8 cellular contexts compared by ENCODE assay signal in the genomic region with DNA sequence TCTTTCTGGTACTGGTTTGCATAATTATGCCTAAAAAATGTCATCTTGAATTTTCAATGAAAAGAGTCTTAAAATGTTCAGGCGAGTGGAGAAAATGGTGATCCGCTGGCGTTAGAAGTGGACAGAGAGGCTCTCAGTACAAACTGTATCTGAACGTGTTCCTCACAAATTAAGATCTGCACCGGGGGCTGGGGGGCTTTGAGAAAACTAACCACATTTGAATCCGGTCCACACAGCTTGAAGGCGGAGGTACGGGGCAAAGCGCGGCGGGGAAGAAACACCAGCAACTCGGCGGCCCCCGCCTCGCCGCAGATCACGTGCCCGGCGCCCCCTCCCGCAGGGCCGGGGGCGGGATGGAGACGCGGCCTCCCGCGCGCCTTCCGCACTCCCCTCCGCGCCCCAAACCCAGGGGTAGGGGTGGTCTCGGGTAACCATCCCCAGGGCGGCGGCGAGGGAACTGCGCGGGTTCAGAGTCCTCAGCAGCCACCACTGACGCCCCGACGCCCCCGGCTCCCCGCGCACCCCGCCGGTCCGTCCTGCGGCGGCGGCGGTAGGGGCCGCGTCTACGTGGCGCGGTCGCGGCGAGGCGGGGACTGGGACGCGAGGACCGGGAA. TPM values are rescaled to one million over a fixed set of nuclear protein-coding genes. Genes with fewer than 3 reads are reported as not detected.
DNase-seq lines count a peak whose midpoint lies in the region; ATAC-seq, FAIRE-seq and TF ChIP-seq lines count a peak whose summit lies in the region.

No MANE protein-coding gene starts in this region.

- H3K36me3 ChIP-seq in OCI-LY7 (ENCODE audit: insufficient read depth, low read length), result peaks cover 33% of the 10 kb centered on the region; the same call in 1 of the 2 replicates
- no peaks in the 10 kb centered on the region for H3K36me3 ChIP-seq in pancreas
- H3K36me3 ChIP-seq in aorta (ENCODE audit: control insufficient read depth in 1 of 2, insufficient read depth in 2 of 2, low read length in 1 of 2), result peaks cover 0 to 2% of the 10 kb centered on the region in 2 donors

- H3K27ac ChIP-seq in OCI-LY7 (ENCODE audit: low read depth, low read length, poor library complexity, severe bottlenecking) (peak overlapping the region; percentile 50), pancreas (peak overlapping the region; percentile 69 to 97 (median 92)), aorta (ENCODE audit: low read depth in 1 of 2, low read length in 2 of 2) (peak overlapping the region; percentile 95)

- ATAC-seq in GM18499 (IDR thresholded peaks at IDR 0.05; ENCODE audit: insufficient read depth, unreplicated experiment) (peak; percentile 21), HG02798 (IDR thresholded peaks at IDR 0.05; ENCODE audit: poor library complexity, unreplicated experiment) (peak; percentile 36), pancreas (peak; percentile 30 to 64 (median 42)), aorta (ENCODE audit: low FRiP score) (peak; percentile 58)

- 0 to 1% methylated on average over 41 to 61 of the region's 61 CpGs for WGBS in pancreas, 2 donors
- WGBS in aorta, 2 donors, result 0% methylated on average over 47 to 61 of the region's 61 CpGs

- no peak for FAIRE-seq in pancreas (lab: Jason Lieb, UNC)

- POLR2A ChIA-PET in OCI-LY7 (lab: Charles Lee), result no interaction called here

- CTCF ChIA-PET in OCI-LY7 (lab: Charles Lee; ENCODE audit: unreplicated experiment), result no interaction called here

- H3K79me2 ChIP-seq in OCI-LY7 (ENCODE audit: insufficient read depth, low read depth, low read length), result peaks cover 17% of the 10 kb centered on the region; the same call in 1 of the 2 replicates

- intact Hi-C loops in OCI-LY7 (cut with micrococcal nuclease; ENCODE audit: unreplicated experiment) (loop anchor here (1.0 to 10.0 kb wide), 3 partner anchors 116 to 432 kb away; no protein-coding TSS in a partner anchor), head of caudate nucleus (cut with DNase I) (loop anchor here (10.0 kb wide), 1 partner anchor 232 kb away; a partner anchor contains a TSS), pancreas (cut with DNase I) (no loop called here), aorta (cut with DNase I) (loop anchor here in 1 of 2 donors (10.0 kb wide), 1 partner anchor 232 kb away; a partner anchor contains a TSS)

- H2AFZ ChIP-seq in OCI-LY7 (ENCODE audit: low read length), result peak overlapping the region; percentile 25; the same call in 1 of the 2 replicates

- H4K20me1 ChIP-seq in OCI-LY7 (ENCODE audit: insufficient read depth, low read length), result no peaks in the 10 kb centered on the region

- H3K27me3 ChIP-seq in pancreas (no peaks in the 10 kb centered on the region), aorta (ENCODE audit: control insufficient read depth in 1 of 2, insufficient read depth in 2 of 2, low read length in 1 of 2) (no peaks in the 10 kb centered on the region)

- TF ChIP-seq CTCF in OCI-LY7 (conservative IDR thresholded peaks at IDR 0.05; ENCODE audit: low read length), result no peak
- no peak for TF ChIP-seq CTCF in pancreas (IDR thresholded peaks at IDR 0.05)

- DNase-seq in OCI-LY7 (ENCODE audit: low spot score) (peak; percentile 49), head of caudate nucleus (peak; percentile 33 to 88 (median 74)), pancreas (peak in 3 of 6 donors; percentile 37 to 79 (median 61)), aorta (peak; percentile 67 to 87), HuH-7 (ENCODE audit: low spot score) (no peak)
- DNase-seq in activated naive CD4-positive, alpha-beta T cell (lab: John Stamatoyannopoulos, UW), result peak; percentile 8 to 37 (median 17)

- H3K9me3 ChIP-seq in OCI-LY7 (ENCODE audit: low read length), result no peaks in the 10 kb centered on the region
- no peaks in the 10 kb centered on the region for H3K9me3 ChIP-seq in pancreas
- no peaks in the 10 kb centered on the region for H3K9me3 ChIP-seq in aorta (ENCODE audit: control insufficient read depth, low read length)

- BruUV-seq in OCI-LY7 (replicated peaks; lab: Mats Ljungman, UMichigan), result no TSS peak

- H3K4me1 ChIP-seq in OCI-LY7 (ENCODE audit: insufficient read depth, low read length, poor library complexity, severe bottlenecking) (peaks cover 51% of the 10 kb centered on the region), pancreas (peaks cover 0 to 4% (median 0%) of the 10 kb centered on the region in 3 donors), aorta (ENCODE audit: control insufficient read depth in 1 of 2, insufficient read depth in 2 of 2, low read length in 2 of 2) (peaks cover 0 to 4% of the 10 kb centered on the region in 2 donors)

- no peaks in the 10 kb centered on the region for H3K9me2 ChIP-seq in OCI-LY7 (ENCODE audit: insufficient read depth, low read length)

- H3K4me3 ChIP-seq in OCI-LY7 (ENCODE audit: low read depth, low read length, poor library complexity, severe bottlenecking) (peak overlapping the region; percentile 72), pancreas (peak overlapping the region; percentile 67 to 94 (median 88)), aorta (ENCODE audit: low read length in 2 of 2) (peak overlapping the region; percentile 97 to 98)

- H3K4me2 ChIP-seq in OCI-LY7 (ENCODE audit: low read length), result peak overlapping the region; percentile 81

RNA-seq across cellular contexts. Expression of a gene that starts 0.5 kb away (rescaled TPM):
- 18.7 and 20.1 TPM in 2 replicates for total RNA-seq in OCI-LY7 (2014; rRNA removed; shearing (Covaris generic))
- total RNA-seq in OCI-LY7 (2022), result 16.9 and 18.9 TPM in 2 replicates
- total RNA-seq in pancreas, result 10 to 100 TPM in 5 of 6 donors, 1 to 10 TPM in 1; 9.9 to 23.0 (median 13.7) TPM
- polyA plus RNA-seq in pancreas, result 1 to 10 TPM; 5.1 to 8.2 TPM
- 10 to 100 TPM; 34.8 to 42.4 TPM for total RNA-seq in aorta
- 10 to 100 TPM in 1 of 2 donors, 1 to 10 TPM in 1; 9.1 to 16.5 TPM for polyA plus RNA-seq in aorta

Comparison
In these comparisons a context has a peak if more than half of its experiments do, and no peak if none do; other contexts are left out.
1. intact Hi-C loops: an anchor here in OCI-LY7 (1.0 to 10.0 kb wide) and head of caudate nucleus (10.0 kb wide); none called in pancreas.